15 cellular contexts compared by ENCODE assay signal in the genomic region with DNA sequence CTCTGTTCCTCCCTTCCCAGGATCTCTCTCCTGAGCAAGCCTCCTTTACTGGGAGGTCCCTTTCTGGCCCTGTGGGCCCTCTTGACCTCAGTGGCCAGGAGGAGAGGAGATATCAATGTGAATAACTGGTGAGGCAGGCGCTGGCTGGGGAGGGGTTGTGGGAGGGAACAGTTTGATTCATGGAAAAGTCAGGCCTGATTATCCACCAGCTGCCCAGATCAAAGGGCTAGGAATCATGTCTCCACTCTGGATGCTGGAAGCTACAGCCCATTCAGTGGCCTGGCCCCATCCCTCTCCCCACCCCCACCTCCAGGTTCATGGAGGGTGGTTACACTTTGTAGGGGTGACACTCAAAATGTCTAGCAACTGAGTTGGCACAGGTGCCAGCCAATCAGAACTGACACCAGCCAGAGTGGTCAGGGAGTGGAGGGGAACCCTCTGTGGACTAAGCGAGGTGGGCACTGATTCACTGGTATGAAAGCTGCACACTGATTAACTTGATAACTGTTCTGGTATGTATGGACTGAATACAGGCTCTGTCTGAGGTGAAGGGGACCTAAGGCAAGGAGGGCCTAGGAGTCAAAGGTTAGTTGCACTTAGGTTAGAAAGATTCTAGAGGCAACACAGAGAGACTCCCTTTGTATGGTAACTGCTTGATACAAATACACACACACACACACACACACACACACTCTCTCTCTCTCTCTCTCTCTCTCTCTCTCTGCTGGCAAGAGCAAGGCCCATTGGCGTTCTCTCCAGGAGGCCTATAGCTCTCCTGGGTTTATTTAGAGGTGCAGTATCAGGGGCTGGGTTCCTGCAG. TPM values are rescaled to one million over a fixed set of nuclear protein-coding genes. Genes with fewer than 3 reads are reported as not detected.
DNase-seq lines count a peak whose midpoint lies in the region; ATAC-seq and TF ChIP-seq lines count a peak whose summit lies in the region.
"Had no signal": no experiment of that assay in that cellular context is flagged by ENCODE, and none has a peak within 500 bp of the region (broad histone marks: within the 10 kb centered on the region; RNA-seq: fewer than 3 reads in every experiment).

No MANE protein-coding gene starts in this region.

- peaks cover 24% of the 10 kb centered on the region for H3K4me1 ChIP-seq in mesenchymal stem cell (ENCODE audit: control insufficient read depth, insufficient read depth, low read depth, low read length)

- no peak overlapping the region for H2BK120ac ChIP-seq in mesenchymal stem cell (ENCODE audit: low read depth, low read length)

- no peak overlapping the region for H3K4ac ChIP-seq in mesenchymal stem cell (ENCODE audit: low read depth in 1 of 2, low read length in 2 of 2)

- no peak overlapping the region for H3K4me3 ChIP-seq in mesenchymal stem cell (ENCODE audit: insufficient read depth in 1 of 2, low read depth in 1 of 2, low read length in 2 of 2)
- H3K4me3 ChIP-seq: MG63 had no signal

- no peak overlapping the region for H2AK5ac ChIP-seq in mesenchymal stem cell (ENCODE audit: low read length, severe bottlenecking)

- H4K91ac ChIP-seq in mesenchymal stem cell (ENCODE audit: low read length): no peak overlapping the region

- H3K9ac ChIP-seq in mesenchymal stem cell (ENCODE audit: low read length): no peak overlapping the region
- H3K9ac ChIP-seq: KMS-11 had no signal

- H3K27me3 ChIP-seq in mesenchymal stem cell (ENCODE audit: control insufficient read depth in 1 of 2, insufficient read depth in 1 of 2, low read length in 2 of 2): peaks cover 31 to 81% of the 10 kb centered on the region in 2 experiments

- H3K36me3 ChIP-seq in mesenchymal stem cell (ENCODE audit: control insufficient read depth in 1 of 2, insufficient read depth in 2 of 2, low read depth in 1 of 2, low read length in 2 of 2): no peaks in the 10 kb centered on the region
- H3K36me3 ChIP-seq: MG63 had no signal

- no peaks in the 10 kb centered on the region for H3K79me1 ChIP-seq in mesenchymal stem cell (replicated peaks; ENCODE audit: low read length, poor library complexity, severe bottlenecking)

- H2BK15ac ChIP-seq in mesenchymal stem cell (ENCODE audit: low read depth, poor library complexity, severe bottlenecking): no peak overlapping the region

- H3K9me3 ChIP-seq in mesenchymal stem cell (ENCODE audit: control insufficient read depth, low read length): no peaks in the 10 kb centered on the region
- H3K9me3 ChIP-seq: MG63 had no signal

- H3K14ac ChIP-seq in mesenchymal stem cell (ENCODE audit: low read length in 2 of 2): no peak overlapping the region

- WGBS in mesenchymal stem cell: 77% methylated on average over 2 of the region's 3 CpGs

- no peak overlapping the region for H3K27ac ChIP-seq in mesenchymal stem cell (ENCODE audit: low read length, poor library complexity, severe bottlenecking)
- H3K27ac ChIP-seq: KMS-11 had no signal

- H2BK12ac ChIP-seq in mesenchymal stem cell (ENCODE audit: low read length in 2 of 2): no peak overlapping the region

- no peak overlapping the region for H3K4me2 ChIP-seq in mesenchymal stem cell (ENCODE audit: low read length, poor library complexity, severe bottlenecking)
- H3K4me2 ChIP-seq: KMS-11 had no signal

- no peak overlapping the region for H2BK5ac ChIP-seq in mesenchymal stem cell (ENCODE audit: low read depth, low read length, poor library complexity, severe bottlenecking)

- peak; percentile 5; the same call in 1 of the 3 replicates for ATAC-seq in SK-N-SH treated with all-trans-retinoic acid at 6 μM for 48 hours
- no peak for ATAC-seq in GM18868 (IDR thresholded peaks at IDR 0.05; ENCODE audit: unreplicated experiment)
- ATAC-seq in GM18517 (IDR thresholded peaks at IDR 0.05; ENCODE audit: unreplicated experiment): no peak

- no peak overlapping the region for H4K8ac ChIP-seq in mesenchymal stem cell (ENCODE audit: low read length)

- DNase-seq in HK-2 (ENCODE audit: unreplicated experiment) (peak; percentile 35), mesenchymal stem cell (peak; percentile 7), retina (peak; percentile 44)
- DNase-seq in stimulated activated naive CD4-positive, alpha-beta T cell treated with Interleukin-2 at 50 U/mL for 16 hours (lab: John Stamatoyannopoulos, UW): no peak
- DNase-seq: C1 segment of cervical spinal cord, DMS153, GOT3, MG63, NCI-H1092 treated with DMSO at 0.1 percent for 48 hours, NCI-H1694 had no signal

- no peak overlapping the region for H2AFZ ChIP-seq in mesenchymal stem cell (ENCODE audit: low read depth, low read length)

- H3K23ac ChIP-seq in mesenchymal stem cell (ENCODE audit: low read length in 2 of 2): no peak overlapping the region

- no peak overlapping the region for H3K18ac ChIP-seq in mesenchymal stem cell (ENCODE audit: low read depth in 1 of 2, low read length in 2 of 2)

TF ChIP-seq in SK-N-SH treated with all-trans-retinoic acid at 6 μM for 48 hours, 23 proteins besides CTCF, POLR2A, EP300 and RAD21:
- 0 out of 2 replicates have a peak, but pooled peaks have one; percentile 10 for TF ChIP-seq TCF4 (CRISPR knock-in tag; IDR thresholded peaks at IDR 0.05; ENCODE audit: borderline replicate concordance)
- TF ChIP-seq OSR1 (CRISPR knock-in tag; IDR thresholded peaks at IDR 0.05): no peak

RNA-seq across cellular contexts. Expression of gene PRRT4, which starts 4.7 kb away (rescaled TPM):
- polyA plus RNA-seq in mesenchymal stem cell (2013, experiment 1 of 2): 0.07 TPM
- polyA plus RNA-seq in mesenchymal stem cell (2013, experiment 2 of 2): 0.11 TPM
- polyA plus RNA-seq: AG04450 had no signal

RNA-seq across cellular contexts. Expression of gene RBM28, which starts 13.0 kb away (rescaled TPM):
- polyA plus RNA-seq in mesenchymal stem cell (2013, experiment 1 of 2): 19.5 TPM
- polyA plus RNA-seq in mesenchymal stem cell (2013, experiment 2 of 2): 17.7 TPM

RNA-seq across cellular contexts. Expression of gene IMPDH1, which starts 53.0 kb away (rescaled TPM):
- polyA plus RNA-seq in mesenchymal stem cell (2013, experiment 1 of 2): 51.2 TPM
- polyA plus RNA-seq in mesenchymal stem cell (2013, experiment 2 of 2): 51.6 TPM
